Comparison of ENCODE assay signal across 1 cellular context in the genomic region with DNA sequence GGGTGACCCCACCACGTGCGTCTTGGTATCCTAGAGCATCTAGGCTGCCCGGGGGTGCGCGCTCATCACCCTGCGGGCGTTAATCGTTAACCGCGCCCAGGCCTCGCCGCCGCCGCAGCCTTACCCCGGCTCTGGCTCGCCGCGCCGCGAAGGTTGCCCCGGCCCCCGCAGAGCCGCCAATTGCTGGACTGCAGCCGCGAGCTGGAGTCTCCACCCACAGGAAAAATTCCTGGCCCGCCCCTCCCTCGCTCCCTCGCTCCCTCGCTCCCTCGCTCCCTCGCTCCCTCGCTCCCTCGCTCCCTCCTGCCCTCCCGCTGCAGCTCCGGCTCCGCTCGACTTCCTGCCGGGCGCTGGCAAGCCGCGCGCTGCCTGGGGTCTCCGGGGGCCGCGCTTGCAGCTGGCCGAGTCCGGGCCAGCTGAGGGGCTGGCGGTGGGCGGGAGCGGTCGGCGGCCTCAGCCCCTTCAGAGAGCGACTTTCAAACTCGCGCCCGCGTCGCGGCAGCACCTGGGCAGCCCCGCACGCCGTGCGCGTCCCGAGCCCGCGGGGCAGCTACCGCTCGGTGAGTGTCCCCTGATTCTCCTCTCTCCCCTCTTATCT.
TF ChIP-seq lines count a peak whose summit lies in the region.

A gene (plus strand): TSS at position 280 of the 598 bp plus-strand sequence. CDS start 23,208 bp downstream, outside the sequence.

TF ChIP-seq in HepG2, 621 proteins besides CTCF, POLR2A, EP300 and RAD21 (continued from another document and continues in another):
- TF ChIP-seq KDM5A (IDR thresholded peaks at IDR 0.05; ENCODE audit: borderline replicate concordance, low read length) (no peak), RNF2 (conservative IDR thresholded peaks at IDR 0.05; ENCODE audit: low read depth) (peak; percentile 88), BORCS8-MEF2B (CRISPR knock-in tag; IDR thresholded peaks at IDR 0.05) (peak; percentile 21; the same call in 1 of the 2 replicates), HOXA5 (CRISPR knock-in tag; IDR thresholded peaks at IDR 0.05) (no peak), ATF7-NPFF (CRISPR knock-in tag; IDR thresholded peaks at IDR 0.05; ENCODE audit: low read depth) (peak; percentile 80), TGIF2 (CRISPR knock-in tag; IDR thresholded peaks at IDR 0.05) (peak; percentile 64; the same call in 1 of the 2 replicates), ZNF569 (CRISPR knock-in tag; IDR thresholded peaks at IDR 0.05; ENCODE audit: borderline replicate concordance) (no peak), DNMT3B (CRISPR knock-in tag; conservative IDR thresholded peaks at IDR 0.05) (no peak), ZNF772 (CRISPR knock-in tag; IDR thresholded peaks at IDR 0.05) (peak; percentile 74), PHF21A (CRISPR knock-in tag; IDR thresholded peaks at IDR 0.05) (0 out of 2 replicates have a peak, but pooled peaks have one; percentile 46), POLR2G (IDR thresholded peaks at IDR 0.05; ENCODE audit: low read depth, low read length) (no peak), ZNF878 (CRISPR knock-in tag; IDR thresholded peaks at IDR 0.05) (no peak), NR2C2 (CRISPR knock-in tag; IDR thresholded peaks at IDR 0.05; ENCODE audit: borderline replicate concordance) (peak; percentile 46; the same call in 1 of the 2 replicates), GABPB1 (CRISPR knock-in tag; IDR thresholded peaks at IDR 0.05) (peak; percentile 77), ZNF775 (CRISPR knock-in tag; IDR thresholded peaks at IDR 0.05; ENCODE audit: borderline replicate concordance) (no peak), SP140L (CRISPR knock-in tag; IDR thresholded peaks at IDR 0.05; ENCODE audit: borderline replicate concordance) (no peak), ZNF773 (CRISPR knock-in tag; IDR thresholded peaks at IDR 0.05; ENCODE audit: borderline replicate concordance) (no peak), ZNF180 (CRISPR knock-in tag; IDR thresholded peaks at IDR 0.05; ENCODE audit: borderline replicate concordance, low read depth) (no peak), ZNF367 (CRISPR knock-in tag; IDR thresholded peaks at IDR 0.05; ENCODE audit: borderline replicate concordance) (no peak), REXO4 (CRISPR knock-in tag; IDR thresholded peaks at IDR 0.05; ENCODE audit: borderline replicate concordance) (no peak), ZNF24 (IDR thresholded peaks at IDR 0.05) (no peak), SATB2 (CRISPR knock-in tag; IDR thresholded peaks at IDR 0.05) (no peak), POGZ (CRISPR knock-in tag; IDR thresholded peaks at IDR 0.05) (peak; percentile 31; the same call in 1 of the 2 replicates), HCFC1 (IDR thresholded peaks at IDR 0.05; ENCODE audit: low read depth, low read length) (no peak), SPEN (CRISPR knock-in tag; IDR thresholded peaks at IDR 0.05; ENCODE audit: low read depth) (no peak; the same call in 1 of the 2 replicates), ZNF160 (CRISPR knock-in tag; IDR thresholded peaks at IDR 0.05) (no peak), BRCA1 (CRISPR knock-in tag; IDR thresholded peaks at IDR 0.05) (no peak), PCBP1 (IDR thresholded peaks at IDR 0.05; ENCODE audit: borderline replicate concordance, low read depth, low read length) (no peak), ZNF430 (CRISPR knock-in tag; IDR thresholded peaks at IDR 0.05) (peak; percentile 41; the same call in 1 of the 2 replicates), NCOA2 (CRISPR knock-in tag; IDR thresholded peaks at IDR 0.05) (no peak), ZNF703 (CRISPR knock-in tag; IDR thresholded peaks at IDR 0.05; ENCODE audit: borderline replicate concordance) (0 out of 2 replicates have a peak, but pooled peaks have one; percentile 19), ZBTB1 (CRISPR knock-in tag; IDR thresholded peaks at IDR 0.05; ENCODE audit: borderline replicate concordance) (no peak), ZNF253 (CRISPR knock-in tag; IDR thresholded peaks at IDR 0.05; ENCODE audit: borderline replicate concordance) (no peak)
- TF ChIP-seq, protein P1, sequence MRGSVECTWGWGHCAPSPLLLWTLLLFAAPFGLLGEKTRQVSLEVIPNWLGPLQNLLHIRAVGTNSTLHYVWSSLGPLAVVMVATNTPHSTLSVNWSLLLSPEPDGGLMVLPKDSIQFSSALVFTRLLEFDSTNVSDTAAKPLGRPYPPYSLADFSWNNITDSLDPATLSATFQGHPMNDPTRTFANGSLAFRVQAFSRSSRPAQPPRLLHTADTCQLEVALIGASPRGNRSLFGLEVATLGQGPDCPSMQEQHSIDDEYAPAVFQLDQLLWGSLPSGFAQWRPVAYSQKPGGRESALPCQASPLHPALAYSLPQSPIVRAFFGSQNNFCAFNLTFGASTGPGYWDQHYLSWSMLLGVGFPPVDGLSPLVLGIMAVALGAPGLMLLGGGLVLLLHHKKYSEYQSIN (CRISPR knock-in tag; IDR thresholded peaks at IDR 0.05; ENCODE audit: borderline replicate concordance): no peak
- TF ChIP-seq, protein P2, sequence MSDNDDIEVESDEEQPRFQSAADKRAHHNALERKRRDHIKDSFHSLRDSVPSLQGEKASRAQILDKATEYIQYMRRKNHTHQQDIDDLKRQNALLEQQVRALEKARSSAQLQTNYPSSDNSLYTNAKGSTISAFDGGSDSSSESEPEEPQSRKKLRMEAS (IDR thresholded peaks at IDR 0.05): peak; percentile 80
- TF ChIP-seq, protein P3, sequence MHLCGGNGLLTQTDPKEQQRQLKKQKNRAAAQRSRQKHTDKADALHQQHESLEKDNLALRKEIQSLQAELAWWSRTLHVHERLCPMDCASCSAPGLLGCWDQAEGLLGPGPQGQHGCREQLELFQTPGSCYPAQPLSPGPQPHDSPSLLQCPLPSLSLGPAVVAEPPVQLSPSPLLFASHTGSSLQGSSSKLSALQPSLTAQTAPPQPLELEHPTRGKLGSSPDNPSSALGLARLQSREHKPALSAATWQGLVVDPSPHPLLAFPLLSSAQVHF (CRISPR knock-in tag; IDR thresholded peaks at IDR 0.05): no peak
- TF ChIP-seq, protein P4, sequence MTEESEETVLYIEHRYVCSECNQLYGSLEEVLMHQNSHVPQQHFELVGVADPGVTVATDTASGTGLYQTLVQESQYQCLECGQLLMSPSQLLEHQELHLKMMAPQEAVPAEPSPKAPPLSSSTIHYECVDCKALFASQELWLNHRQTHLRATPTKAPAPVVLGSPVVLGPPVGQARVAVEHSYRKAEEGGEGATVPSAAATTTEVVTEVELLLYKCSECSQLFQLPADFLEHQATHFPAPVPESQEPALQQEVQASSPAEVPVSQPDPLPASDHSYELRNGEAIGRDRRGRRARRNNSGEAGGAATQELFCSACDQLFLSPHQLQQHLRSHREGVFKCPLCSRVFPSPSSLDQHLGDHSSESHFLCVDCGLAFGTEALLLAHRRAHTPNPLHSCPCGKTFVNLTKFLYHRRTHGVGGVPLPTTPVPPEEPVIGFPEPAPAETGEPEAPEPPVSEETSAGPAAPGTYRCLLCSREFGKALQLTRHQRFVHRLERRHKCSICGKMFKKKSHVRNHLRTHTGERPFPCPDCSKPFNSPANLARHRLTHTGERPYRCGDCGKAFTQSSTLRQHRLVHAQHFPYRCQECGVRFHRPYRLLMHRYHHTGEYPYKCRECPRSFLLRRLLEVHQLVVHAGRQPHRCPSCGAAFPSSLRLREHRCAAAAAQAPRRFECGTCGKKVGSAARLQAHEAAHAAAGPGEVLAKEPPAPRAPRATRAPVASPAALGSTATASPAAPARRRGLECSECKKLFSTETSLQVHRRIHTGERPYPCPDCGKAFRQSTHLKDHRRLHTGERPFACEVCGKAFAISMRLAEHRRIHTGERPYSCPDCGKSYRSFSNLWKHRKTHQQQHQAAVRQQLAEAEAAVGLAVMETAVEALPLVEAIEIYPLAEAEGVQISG (CRISPR knock-in tag; IDR thresholded peaks at IDR 0.05): no peak; the same call in 1 of the 2 replicates
- TF ChIP-seq, protein P5, sequence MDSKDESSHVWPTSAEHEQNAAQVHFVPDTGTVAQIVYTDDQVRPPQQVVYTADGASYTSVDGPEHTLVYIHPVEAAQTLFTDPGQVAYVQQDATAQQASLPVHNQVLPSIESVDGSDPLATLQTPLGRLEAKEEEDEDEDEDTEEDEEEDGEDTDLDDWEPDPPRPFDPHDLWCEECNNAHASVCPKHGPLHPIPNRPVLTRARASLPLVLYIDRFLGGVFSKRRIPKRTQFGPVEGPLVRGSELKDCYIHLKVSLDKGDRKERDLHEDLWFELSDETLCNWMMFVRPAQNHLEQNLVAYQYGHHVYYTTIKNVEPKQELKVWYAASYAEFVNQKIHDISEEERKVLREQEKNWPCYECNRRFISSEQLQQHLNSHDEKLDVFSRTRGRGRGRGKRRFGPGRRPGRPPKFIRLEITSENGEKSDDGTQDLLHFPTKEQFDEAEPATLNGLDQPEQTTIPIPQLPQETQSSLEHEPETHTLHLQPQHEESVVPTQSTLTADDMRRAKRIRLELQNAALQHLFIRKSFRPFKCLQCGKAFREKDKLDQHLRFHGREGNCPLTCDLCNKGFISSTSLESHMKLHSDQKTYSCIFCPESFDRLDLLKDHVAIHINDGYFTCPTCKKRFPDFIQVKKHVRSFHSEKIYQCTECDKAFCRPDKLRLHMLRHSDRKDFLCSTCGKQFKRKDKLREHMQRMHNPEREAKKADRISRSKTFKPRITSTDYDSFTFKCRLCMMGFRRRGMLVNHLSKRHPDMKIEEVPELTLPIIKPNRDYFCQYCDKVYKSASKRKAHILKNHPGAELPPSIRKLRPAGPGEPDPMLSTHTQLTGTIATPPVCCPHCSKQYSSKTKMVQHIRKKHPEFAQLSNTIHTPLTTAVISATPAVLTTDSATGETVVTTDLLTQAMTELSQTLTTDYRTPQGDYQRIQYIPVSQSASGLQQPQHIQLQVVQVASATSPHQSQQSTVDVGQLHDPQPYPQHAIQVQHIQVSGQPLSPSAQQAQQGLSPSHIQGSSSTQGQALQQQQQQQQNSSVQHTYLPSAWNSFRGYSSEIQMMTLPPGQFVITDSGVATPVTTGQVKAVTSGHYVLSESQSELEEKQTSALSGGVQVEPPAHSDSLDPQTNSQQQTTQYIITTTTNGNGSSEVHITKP (CRISPR knock-in tag; IDR thresholded peaks at IDR 0.05; ENCODE audit: low read depth): no peak
- TF ChIP-seq, protein P6, sequence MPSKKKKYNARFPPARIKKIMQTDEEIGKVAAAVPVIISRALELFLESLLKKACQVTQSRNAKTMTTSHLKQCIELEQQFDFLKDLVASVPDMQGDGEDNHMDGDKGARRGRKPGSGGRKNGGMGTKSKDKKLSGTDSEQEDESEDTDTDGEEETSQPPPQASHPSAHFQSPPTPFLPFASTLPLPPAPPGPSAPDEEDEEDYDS (CRISPR knock-in tag; IDR thresholded peaks at IDR 0.05): no peak
- TF ChIP-seq, protein P7, sequence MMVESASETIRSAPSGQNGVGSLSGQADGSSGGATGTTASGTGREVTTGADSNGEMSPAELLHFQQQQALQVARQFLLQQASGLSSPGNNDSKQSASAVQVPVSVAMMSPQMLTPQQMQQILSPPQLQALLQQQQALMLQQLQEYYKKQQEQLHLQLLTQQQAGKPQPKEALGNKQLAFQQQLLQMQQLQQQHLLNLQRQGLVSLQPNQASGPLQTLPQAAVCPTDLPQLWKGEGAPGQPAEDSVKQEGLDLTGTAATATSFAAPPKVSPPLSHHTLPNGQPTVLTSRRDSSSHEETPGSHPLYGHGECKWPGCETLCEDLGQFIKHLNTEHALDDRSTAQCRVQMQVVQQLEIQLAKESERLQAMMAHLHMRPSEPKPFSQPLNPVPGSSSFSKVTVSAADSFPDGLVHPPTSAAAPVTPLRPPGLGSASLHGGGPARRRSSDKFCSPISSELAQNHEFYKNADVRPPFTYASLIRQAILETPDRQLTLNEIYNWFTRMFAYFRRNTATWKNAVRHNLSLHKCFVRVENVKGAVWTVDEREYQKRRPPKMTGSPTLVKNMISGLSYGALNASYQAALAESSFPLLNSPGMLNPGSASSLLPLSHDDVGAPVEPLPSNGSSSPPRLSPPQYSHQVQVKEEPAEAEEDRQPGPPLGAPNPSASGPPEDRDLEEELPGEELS (CRISPR knock-in tag; IDR thresholded peaks at IDR 0.05): peak; percentile 34
- TF ChIP-seq, protein P8, sequence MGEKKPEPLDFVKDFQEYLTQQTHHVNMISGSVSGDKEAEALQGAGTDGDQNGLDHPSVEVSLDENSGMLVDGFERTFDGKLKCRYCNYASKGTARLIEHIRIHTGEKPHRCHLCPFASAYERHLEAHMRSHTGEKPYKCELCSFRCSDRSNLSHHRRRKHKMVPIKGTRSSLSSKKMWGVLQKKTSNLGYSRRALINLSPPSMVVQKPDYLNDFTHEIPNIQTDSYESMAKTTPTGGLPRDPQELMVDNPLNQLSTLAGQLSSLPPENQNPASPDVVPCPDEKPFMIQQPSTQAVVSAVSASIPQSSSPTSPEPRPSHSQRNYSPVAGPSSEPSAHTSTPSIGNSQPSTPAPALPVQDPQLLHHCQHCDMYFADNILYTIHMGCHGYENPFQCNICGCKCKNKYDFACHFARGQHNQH (CRISPR knock-in tag; IDR thresholded peaks at IDR 0.05): peak; percentile 22; the same call in 1 of the 2 replicates
- TF ChIP-seq, protein P9, sequence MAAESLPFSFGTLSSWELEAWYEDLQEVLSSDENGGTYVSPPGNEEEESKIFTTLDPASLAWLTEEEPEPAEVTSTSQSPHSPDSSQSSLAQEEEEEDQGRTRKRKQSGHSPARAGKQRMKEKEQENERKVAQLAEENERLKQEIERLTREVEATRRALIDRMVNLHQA (CRISPR knock-in tag; IDR thresholded peaks at IDR 0.05): no peak
- TF ChIP-seq, protein P10, sequence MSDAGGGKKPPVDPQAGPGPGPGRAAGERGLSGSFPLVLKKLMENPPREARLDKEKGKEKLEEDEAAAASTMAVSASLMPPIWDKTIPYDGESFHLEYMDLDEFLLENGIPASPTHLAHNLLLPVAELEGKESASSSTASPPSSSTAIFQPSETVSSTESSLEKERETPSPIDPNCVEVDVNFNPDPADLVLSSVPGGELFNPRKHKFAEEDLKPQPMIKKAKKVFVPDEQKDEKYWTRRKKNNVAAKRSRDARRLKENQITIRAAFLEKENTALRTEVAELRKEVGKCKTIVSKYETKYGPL (CRISPR knock-in tag; IDR thresholded peaks at IDR 0.05): no peak
